11 cellular contexts compared by ENCODE assay signal in genomic region chr7:143360788-143361551, GRCh38. TPM values are rescaled to one million over a fixed set of nuclear protein-coding genes. Genes with fewer than 3 reads are reported as not detected.
DNase-seq lines count a peak whose midpoint lies in the region; ATAC-seq, FAIRE-seq and TF ChIP-seq lines count a peak whose summit lies in the region.
"Had no signal": no experiment of that assay in that cellular context is flagged by ENCODE, and none has a peak within 500 bp of the region (broad histone marks: within the 10 kb centered on the region; RNA-seq: fewer than 3 reads in every experiment).

No MANE protein-coding gene starts in this region.

- no peak overlapping the region for H2BK15ac ChIP-seq in mesenchymal stem cell (ENCODE audit: low read depth, poor library complexity, severe bottlenecking)

- H3K9me3 Mint-ChIP-seq in astrocyte (ENCODE audit: unreplicated experiment), result peaks cover 4% of the 10 kb centered on the region

- H3K4me2 ChIP-seq in A549 (peak overlapping the region; percentile 94), astrocyte (ENCODE audit: low read length) (peak overlapping the region; percentile 98), mesenchymal stem cell (ENCODE audit: low read length, poor library complexity, severe bottlenecking) (peak overlapping the region; percentile 69)

- POLR2A ChIA-PET in A549 (lab: Yijun Ruan, JAX), result no interaction called here

- no peak overlapping the region for H2BK120ac ChIP-seq in mesenchymal stem cell (ENCODE audit: low read depth, low read length)

- no peak overlapping the region for H2AFZ ChIP-seq in astrocyte (ENCODE audit: low read depth, low read length)
- no peak overlapping the region for H2AFZ ChIP-seq in mesenchymal stem cell (ENCODE audit: low read depth, low read length)

- no peaks in the 10 kb centered on the region for H3K79me1 ChIP-seq in mesenchymal stem cell (replicated peaks; ENCODE audit: low read length, poor library complexity, severe bottlenecking)

- H4K20me1 ChIP-seq in astrocyte (ENCODE audit: insufficient read depth, low read length), result no peaks in the 10 kb centered on the region

- CTCF ChIA-PET in A549 (lab: Yijun Ruan, JAX), result interaction anchor here (1.1 to 1.7 kb wide), 2 partner anchors 18 to 20 kb away, joined by 4 to 7 read pairs; no protein-coding TSS in a partner anchor

- TF ChIP-seq EP300 in A549 (IDR thresholded peaks at IDR 0.05), result no peak

- WGBS in A549 (ENCODE audit: missing lambda C conversion rate), result 59% methylated on average over 14 of the region's 19 CpGs
- 27% methylated on average over 19 of the region's 19 CpGs for WGBS in mesenchymal stem cell
- 41 to 42% methylated on average over 14 to 19 of the region's 19 CpGs for WGBS in body of pancreas, 2 donors

- TF ChIP-seq POLR2A in A549 (IDR thresholded peaks at IDR 0.05; ENCODE audit: low read length), result no peak
- no peak for TF ChIP-seq POLR2A in body of pancreas (IDR thresholded peaks at IDR 0.05)

- H3K18ac ChIP-seq in mesenchymal stem cell (ENCODE audit: low read depth in 1 of 2, low read length in 2 of 2), result no peak overlapping the region

- no peak for FAIRE-seq in A549 (lab: Jason Lieb, UNC)
- no peak for FAIRE-seq in astrocyte (lab: Jason Lieb, UNC)

- no peaks in the 10 kb centered on the region for H3K9me3 ChIP-seq in A549
- no peaks in the 10 kb centered on the region for H3K9me3 ChIP-seq in HUES6 (ENCODE audit: control insufficient read depth, insufficient read depth, low read depth, low read length)
- H3K9me3 ChIP-seq in astrocyte (ENCODE audit: insufficient read depth, low read depth, low read length), result no peaks in the 10 kb centered on the region
- no peaks in the 10 kb centered on the region for H3K9me3 ChIP-seq in mesenchymal stem cell (ENCODE audit: control insufficient read depth, low read length)
- no peaks in the 10 kb centered on the region for H3K9me3 ChIP-seq in upper lobe of right lung
- H3K9me3 ChIP-seq in body of pancreas, result no peaks in the 10 kb centered on the region
- H3K9me3 ChIP-seq: spleen had no signal

- H3K36me3 ChIP-seq in HUES6 (ENCODE audit: control insufficient read depth, insufficient read depth, low read length) (peaks cover 22% of the 10 kb centered on the region; the same call in 1 of the 2 replicates), astrocyte (ENCODE audit: insufficient read depth, low read length) (no peaks in the 10 kb centered on the region), mesenchymal stem cell (ENCODE audit: control insufficient read depth in 1 of 2, insufficient read depth in 2 of 2, low read depth in 1 of 2, low read length in 2 of 2) (peaks cover 0 to 26% of the 10 kb centered on the region in 2 experiments), upper lobe of right lung (no peaks in the 10 kb centered on the region), body of pancreas (replicated peaks in 1 of 2; ENCODE audit: insufficient read depth in 1 of 2, low read depth in 2 of 2) (no peaks in the 10 kb centered on the region)
- H3K36me3 ChIP-seq: spleen had no signal

- H3K4ac ChIP-seq in mesenchymal stem cell (ENCODE audit: low read depth in 1 of 2, low read length in 2 of 2), result no peak overlapping the region

- H4K8ac ChIP-seq in mesenchymal stem cell (ENCODE audit: low read length), result no peak overlapping the region

- TF ChIP-seq CTCF in A549 (IDR thresholded peaks at IDR 0.05) (no peak), astrocyte (IDR thresholded peaks at IDR 0.05; ENCODE audit: insufficient read depth, low read depth, low read length) (no peak), upper lobe of right lung (IDR thresholded peaks at IDR 0.05) (no peak), body of pancreas (IDR thresholded peaks at IDR 0.05) (no peak)

- H3K27me3 ChIP-seq in HUES6 (ENCODE audit: control insufficient read depth, insufficient read depth, low read length), result peaks cover 54% of the 10 kb centered on the region
- peaks cover 10% of the 10 kb centered on the region for H3K27me3 ChIP-seq in astrocyte (ENCODE audit: insufficient read depth, low read length)
- peaks cover 35 to 74% of the 10 kb centered on the region in 2 experiments for H3K27me3 ChIP-seq in mesenchymal stem cell (ENCODE audit: control insufficient read depth in 1 of 2, insufficient read depth in 1 of 2, low read length in 2 of 2)
- peaks cover 24% of the 10 kb centered on the region for H3K27me3 ChIP-seq in upper lobe of right lung
- peaks cover 0 to 8% of the 10 kb centered on the region in 2 donors for H3K27me3 ChIP-seq in body of pancreas

- H3K23ac ChIP-seq in mesenchymal stem cell (ENCODE audit: low read length in 2 of 2), result no peak overlapping the region

- peak overlapping the region; percentile 71 for H3K4me3 Mint-ChIP-seq in astrocyte (ENCODE audit: unreplicated experiment)

- no peak for TF ChIP-seq RAD21 in A549 (conservative IDR thresholded peaks at IDR 0.05 in 1 of 2, IDR thresholded peaks at IDR 0.05 in 1 of 2)

- H3K9ac ChIP-seq in HUES6 (ENCODE audit: low read length) (no peak overlapping the region), astrocyte (ENCODE audit: low read length) (no peak overlapping the region), mesenchymal stem cell (ENCODE audit: low read length) (no peak overlapping the region)

- peak overlapping the region; percentile 37 for H3K27ac Mint-ChIP-seq in astrocyte (ENCODE audit: unreplicated experiment)

- no peak overlapping the region for H2BK12ac ChIP-seq in mesenchymal stem cell (ENCODE audit: low read length in 2 of 2)

- peaks cover 42% of the 10 kb centered on the region for H3K27me3 Mint-ChIP-seq in astrocyte (ENCODE audit: low read depth, unreplicated experiment)

- H3K4me1 Mint-ChIP-seq in astrocyte (ENCODE audit: low read depth, unreplicated experiment), result peaks cover 2% of the 10 kb centered on the region

- ATAC-seq in A549 (no peak), upper lobe of right lung (no peak), body of pancreas (no peak)

- H3K4me3 ChIP-seq in A549 (peak overlapping the region; percentile 54), HUES6 (ENCODE audit: low read depth, low read length) (peak overlapping the region; percentile 98), astrocyte (ENCODE audit: insufficient read depth, low read depth, low read length) (no peak overlapping the region), mesenchymal stem cell (ENCODE audit: insufficient read depth in 1 of 2, low read depth in 1 of 2, low read length in 2 of 2) (peak overlapping the region in 1 of 2 experiments; percentile 60), upper lobe of right lung (no peak overlapping the region), body of pancreas (no peak overlapping the region)

- H4K91ac ChIP-seq in mesenchymal stem cell (ENCODE audit: low read length), result no peak overlapping the region

- no peak overlapping the region for H2BK5ac ChIP-seq in mesenchymal stem cell (ENCODE audit: low read depth, low read length, poor library complexity, severe bottlenecking)

- peaks cover 12% of the 10 kb centered on the region for H3K36me3 Mint-ChIP-seq in astrocyte (ENCODE audit: low read depth, unreplicated experiment)

- H3K27ac ChIP-seq in A549, result no peak overlapping the region
- no peak overlapping the region for H3K27ac ChIP-seq in HUES6 (ENCODE audit: low read depth, low read length)
- H3K27ac ChIP-seq in astrocyte (ENCODE audit: low read depth, low read length), result no peak overlapping the region
- H3K27ac ChIP-seq in mesenchymal stem cell (ENCODE audit: low read length, poor library complexity, severe bottlenecking), result no peak overlapping the region
- no peak overlapping the region for H3K27ac ChIP-seq in upper lobe of right lung
- H3K27ac ChIP-seq in body of pancreas, result no peak overlapping the region
- H3K27ac ChIP-seq: spleen had no signal

- intact Hi-C loops in upper lobe of right lung (cut with DNase I), result no loop called here
- intact Hi-C loops in body of pancreas (cut with DNase I), result no loop called here

- no peaks in the 10 kb centered on the region for H3K79me2 ChIP-seq in astrocyte (ENCODE audit: insufficient read depth, low read length)

- H2AK5ac ChIP-seq in mesenchymal stem cell (ENCODE audit: low read length, severe bottlenecking), result no peak overlapping the region

- DNase-seq in A549 (ENCODE audit: low read depth in 1 of 2, low spot score in 1 of 2), result no peak
- no peak for DNase-seq in astrocyte (ENCODE audit: low read depth)
- no peak for DNase-seq in mesenchymal stem cell
- no peak for DNase-seq in upper lobe of right lung
- DNase-seq in A172 (ENCODE audit: low spot score), result no peak
- no peak for DNase-seq in AG20443 (ENCODE audit: low spot score)
- no peak for DNase-seq in body of pancreas
- DNase-seq: spleen had no signal

- H3K4me1 ChIP-seq in A549, result peaks cover 5% of the 10 kb centered on the region; the same call in 1 of the 3 replicates
- peaks cover 17% of the 10 kb centered on the region for H3K4me1 ChIP-seq in HUES6 (ENCODE audit: control insufficient read depth, insufficient read depth, low read length)
- H3K4me1 ChIP-seq in astrocyte (ENCODE audit: insufficient read depth, low read length), result no peaks in the 10 kb centered on the region
- peaks cover 17% of the 10 kb centered on the region for H3K4me1 ChIP-seq in mesenchymal stem cell (ENCODE audit: control insufficient read depth, insufficient read depth, low read depth, low read length)
- peaks cover 4% of the 10 kb centered on the region for H3K4me1 ChIP-seq in upper lobe of right lung
- H3K4me1 ChIP-seq in body of pancreas, result peaks cover 15% of the 10 kb centered on the region

- no peak overlapping the region for H3K14ac ChIP-seq in mesenchymal stem cell (ENCODE audit: low read length in 2 of 2)

RNA-seq across cellular contexts. Expression of gene FAM131B, which starts 1.5 kb away (rescaled TPM):
- polyA plus RNA-seq in A549 (2011; rRNA removed), result 0.52 and 0.78 TPM in 2 replicates
- polyA plus RNA-seq in A549 (2012; cell fraction: cytosol; rRNA removed), result 0.15 and 0.18 TPM in 2 replicates
- polyA plus RNA-seq in A549 (2012; cell fraction: nucleus; rRNA removed), result 0.19 and 0.50 TPM in 2 replicates
- polyA plus RNA-seq in A549 (2017; fragmentation: RNase III; extraction: RNeasy Plus Mini Kit Qiagen cat#74134 plus additional on column Dnase treatment), result 0.16 to 0.32 TPM (median 0.19 TPM) in 3 replicates
- polyA minus RNA-seq in A549 (2011; rRNA and poly(A)+ RNA removed), result 0.83 and 1.3 TPM in 2 replicates
- 7.6 and 8.0 TPM in 2 replicates for total RNA-seq in astrocyte
- polyA plus RNA-seq in mesenchymal stem cell (2013, experiment 1 of 2), result 0.28 TPM
- 0.30 TPM for polyA plus RNA-seq in mesenchymal stem cell (2013, experiment 2 of 2)
- 0.90 TPM for total RNA-seq in upper lobe of right lung
- total RNA-seq in A172 (2014; rRNA removed; shearing (Covaris generic)), result 3.9 and 7.1 TPM in 2 replicates
- total RNA-seq in body of pancreas, result under 1 TPM in 1 of 2 donors, not detected in 1; 0.26 TPM

RNA-seq across cellular contexts. Expression of gene ZYX, which starts 20.2 kb away (rescaled TPM):
- polyA plus RNA-seq in A549 (2011; rRNA removed), result 13.3 and 24.5 TPM in 2 replicates
- polyA plus RNA-seq in A549 (2012; cell fraction: cytosol; rRNA removed), result 89.4 and 115 TPM in 2 replicates
- polyA plus RNA-seq in A549 (2012; cell fraction: nucleus; rRNA removed), result 182 and 185 TPM in 2 replicates
- polyA plus RNA-seq in A549 (2017; fragmentation: RNase III; extraction: RNeasy Plus Mini Kit Qiagen cat#74134 plus additional on column Dnase treatment), result 109 to 124 TPM (median 119 TPM) in 3 replicates
- 37.2 and 58.9 TPM in 2 replicates for polyA minus RNA-seq in A549 (2011; rRNA and poly(A)+ RNA removed)
- 477 and 523 TPM in 2 replicates for total RNA-seq in astrocyte
- 317 TPM for polyA plus RNA-seq in mesenchymal stem cell (2013, experiment 1 of 2)
- 305 TPM for polyA plus RNA-seq in mesenchymal stem cell (2013, experiment 2 of 2)
- 263 TPM for total RNA-seq in upper lobe of right lung
- total RNA-seq in A172 (2014; rRNA removed; shearing (Covaris generic)), result 53.2 and 57.0 TPM in 2 replicates
- 10 to 100 TPM; 40.2 to 60.6 TPM for total RNA-seq in body of pancreas

RNA-seq across cellular contexts. Expression of gene CLCN1, which starts 45.1 kb away (rescaled TPM):
- 0.08 TPM in 1 of 2 replicates, not detected in the other for polyA plus RNA-seq in A549 (2011; rRNA removed)
- 0.01 and 0.03 TPM in 2 replicates for polyA plus RNA-seq in A549 (2012; cell fraction: cytosol; rRNA removed)
- 0.06 TPM in 1 of 2 replicates, not detected in the other for polyA plus RNA-seq in A549 (2012; cell fraction: nucleus; rRNA removed)
- polyA plus RNA-seq in A549 (2017; fragmentation: RNase III; extraction: RNeasy Plus Mini Kit Qiagen cat#74134 plus additional on column Dnase treatment), result 0.03 TPM in 1 of 3 replicates, not detected in the others
- 0.08 and 0.10 TPM in 2 replicates for polyA minus RNA-seq in A549 (2011; rRNA and poly(A)+ RNA removed)
- not detected in 2 replicates for total RNA-seq in astrocyte
- polyA plus RNA-seq in mesenchymal stem cell (2013, experiment 1 of 2), result 0.03 TPM
- polyA plus RNA-seq in mesenchymal stem cell (2013, experiment 2 of 2), result 0.01 TPM
- total RNA-seq in upper lobe of right lung, result not detected
- not detected in 2 replicates for total RNA-seq in A172 (2014; rRNA removed; shearing (Covaris generic))
- not detected for total RNA-seq in body of pancreas
- total RNA-seq: dermis microvascular lymphatic vessel endothelial cell, kidney epithelial cell had no signal

RNA-seq across cellular contexts. Expression of gene EPHA1, which starts 47.7 kb away (rescaled TPM):
- polyA plus RNA-seq in A549 (2011; rRNA removed) (not detected in 2 replicates), A549 (2017; fragmentation: RNase III; extraction: RNeasy Plus Mini Kit Qiagen cat#74134 plus additional on column Dnase treatment) (not detected in 3 replicates)
- polyA plus RNA-seq in A549 (2012; cell fraction: cytosol; rRNA removed), result not detected in 2 replicates
- polyA plus RNA-seq in A549 (2012; cell fraction: nucleus; rRNA removed), result not detected in 2 replicates
- polyA minus RNA-seq in A549 (2011; rRNA and poly(A)+ RNA removed), result not detected in 2 replicates
- total RNA-seq in astrocyte (0.96 and 2.6 TPM in 2 replicates), upper lobe of right lung (13.9 TPM), body of pancreas (10 to 100 TPM in 1 of 2 donors, 1 to 10 TPM in 1; 9.9 to 14.3 TPM)
- polyA plus RNA-seq in mesenchymal stem cell (2013, experiment 1 of 2), result 0.10 TPM
- polyA plus RNA-seq in mesenchymal stem cell (2013, experiment 2 of 2), result 0.03 TPM
- 0.03 TPM in 1 of 2 replicates, not detected in the other for total RNA-seq in A172 (2014; rRNA removed; shearing (Covaris generic))
- total RNA-seq: dermis microvascular lymphatic vessel endothelial cell had no signal

Comparison
In these comparisons a context has a peak if more than half of its experiments do, and no peak if none do; other contexts are left out.
1. H3K4me3 ChIP-seq: peak in A549 (single experiment) and HUES6 (single experiment); none in astrocyte (single experiment), upper lobe of right lung (single experiment) and body of pancreas (0 of 2).
2. Peak in every context shown above with its lines, with median percentiles within 50 percentile points of each other: H3K4me2 ChIP-seq.